ENCODE assay signal across 16 cellular contexts in genomic region chr21:44049606-44050005, GRCh38. TPM values are rescaled to one million over a fixed set of nuclear protein-coding genes. Genes with fewer than 3 reads are reported as not detected.
DNase-seq lines count a peak whose midpoint lies in the region; ATAC-seq lines count a peak whose summit lies in the region.
"Had no signal": no experiment of that assay in that cellular context is flagged by ENCODE, and none has a peak within 500 bp of the region (broad histone marks: within the 10 kb centered on the region; RNA-seq: fewer than 3 reads in every experiment).

No MANE protein-coding gene starts in this region.

- peaks cover 6% of the 10 kb centered on the region for H3K4me1 Mint-ChIP-seq in activated CD4-positive, alpha-beta T cell treated with anti-CD3 and anti-CD28 coated beads for 36 hours
- H3K4me1 Mint-ChIP-seq in activated naive CD8-positive, alpha-beta T cell treated with anti-CD3 and anti-CD28 coated beads, Interleukin-2, amount 50 U/mL, for 24 hours = peaks cover 11% of the 10 kb centered on the region
- peaks cover 25% of the 10 kb centered on the region for H3K4me1 Mint-ChIP-seq in stimulated activated memory B cell treated with anti-CD40 and anti-IgM and Interleukin-4, amounts not matched to agents 10 μg/mL and 1 μg/mL and 100 μg/mL, for 72 hours

- POLR2A ChIA-PET in activated CD4-positive, alpha-beta T cell treated with anti-CD3 and anti-CD28 coated beads for 36 hours (lab: Charles Lee) = no interaction called here

- ATAC-seq in activated CD4-positive, alpha-beta T cell treated with anti-CD3 and anti-CD28 coated beads for 36 hours = peak; percentile 19
- peak; percentile 43 for ATAC-seq in activated naive CD8-positive, alpha-beta T cell treated with anti-CD3 and anti-CD28 coated beads, Interleukin-2, amount 50 U/mL, for 24 hours
- no peak for ATAC-seq in stimulated activated memory B cell treated with anti-CD40 and anti-IgM and Interleukin-4, amounts not matched to agents 10 μg/mL and 1 μg/mL and 100 μg/mL, for 72 hours
- ATAC-seq in stimulated activated naive CD8-positive, alpha-beta T cell treated with anti-CD3 and anti-CD28 coated beads, Interleukin-15, Interleukin-2, amounts not matched to agents 100 U/mL and 50 U/mL, for 24 hours = no peak
- no peak for ATAC-seq in HG03097 (IDR thresholded peaks at IDR 0.05; ENCODE audit: low FRiP score, unreplicated experiment)

- H3K4me3 Mint-ChIP-seq in activated CD4-positive, alpha-beta T cell treated with anti-CD3 and anti-CD28 coated beads for 36 hours = no peak overlapping the region
- no peak overlapping the region for H3K4me3 Mint-ChIP-seq in activated naive CD8-positive, alpha-beta T cell treated with anti-CD3 and anti-CD28 coated beads, Interleukin-2, amount 50 U/mL, for 24 hours
- no peak overlapping the region for H3K4me3 Mint-ChIP-seq in stimulated activated memory B cell treated with anti-CD40 and anti-IgM and Interleukin-4, amounts not matched to agents 10 μg/mL and 1 μg/mL and 100 μg/mL, for 72 hours
- H3K4me3 Mint-ChIP-seq: endodermal cell had no signal

- no peak overlapping the region for H3K27ac Mint-ChIP-seq in activated CD4-positive, alpha-beta T cell treated with anti-CD3 and anti-CD28 coated beads for 36 hours
- H3K27ac Mint-ChIP-seq in activated naive CD8-positive, alpha-beta T cell treated with anti-CD3 and anti-CD28 coated beads, Interleukin-2, amount 50 U/mL, for 24 hours = peak overlapping the region; percentile 11
- H3K27ac Mint-ChIP-seq in stimulated activated memory B cell treated with anti-CD40 and anti-IgM and Interleukin-4, amounts not matched to agents 10 μg/mL and 1 μg/mL and 100 μg/mL, for 72 hours = peak overlapping the region; percentile 6

- no peaks in the 10 kb centered on the region for H3K27me3 Mint-ChIP-seq in activated CD4-positive, alpha-beta T cell treated with anti-CD3 and anti-CD28 coated beads for 36 hours
- no peaks in the 10 kb centered on the region for H3K27me3 Mint-ChIP-seq in activated naive CD8-positive, alpha-beta T cell treated with anti-CD3 and anti-CD28 coated beads, Interleukin-2, amount 50 U/mL, for 24 hours
- H3K27me3 Mint-ChIP-seq in stimulated activated memory B cell treated with anti-CD40 and anti-IgM and Interleukin-4, amounts not matched to agents 10 μg/mL and 1 μg/mL and 100 μg/mL, for 72 hours = no peaks in the 10 kb centered on the region

- CTCF ChIA-PET in activated CD4-positive, alpha-beta T cell treated with anti-CD3 and anti-CD28 coated beads for 36 hours (lab: Charles Lee) = no interaction called here

- no peaks in the 10 kb centered on the region for H3K9me3 Mint-ChIP-seq in activated CD4-positive, alpha-beta T cell treated with anti-CD3 and anti-CD28 coated beads for 36 hours (ENCODE audit: low read depth)
- no peaks in the 10 kb centered on the region for H3K9me3 Mint-ChIP-seq in activated naive CD8-positive, alpha-beta T cell treated with anti-CD3 and anti-CD28 coated beads, Interleukin-2, amount 50 U/mL, for 24 hours
- H3K9me3 Mint-ChIP-seq in stimulated activated memory B cell treated with anti-CD40 and anti-IgM and Interleukin-4, amounts not matched to agents 10 μg/mL and 1 μg/mL and 100 μg/mL, for 72 hours = no peaks in the 10 kb centered on the region
- H3K9me3 Mint-ChIP-seq: endodermal cell had no signal

- intact Hi-C loops in activated CD4-positive, alpha-beta T cell treated with anti-CD3 and anti-CD28 coated beads for 36 hours (cut with DNase I, micrococcal nuclease) = no loop called here

- DNase-seq in activated CD4-positive, alpha-beta T cell treated with anti-CD3 and anti-CD28 coated beads for 36 hours = no peak
- DNase-seq in activated CD4-positive, alpha-beta T cell treated with anti-CD3 and anti-CD28 coated beads for 48 hours = no peak
- DNase-seq in activated naive CD8-positive, alpha-beta T cell treated with anti-CD3 and anti-CD28 coated beads, Interleukin-2, amount 50 U/mL, for 24 hours = no peak
- DNase-seq in kidney glomerular epithelial cell (lab: John Stamatoyannopoulos, UW) = peak; percentile 32
- no peak for DNase-seq in stimulated activated naive CD8-positive, alpha-beta T cell treated with anti-CD3 and anti-CD28 coated beads, Interleukin-15, Interleukin-2, amounts not matched to agents 100 U/mL and 50 U/mL, for 24 hours
- no peak for DNase-seq in UCSD-AML1 (lab: John Stamatoyannopoulos, UW; ENCODE audit: unreplicated experiment)
- DNase-seq: Calu3; endodermal cell; NCI-H1105; sigmoid colon; SJCRH30; stimulated activated CD4-positive, alpha-beta T cell treated with anti-CD3 and anti-CD28 coated beads, Interleukin-4, amount 100 ng/mL, for 24 hours; stimulated activated naive CD4-positive, alpha-beta T cell; WERI-Rb-1 had no signal

- H3K36me3 Mint-ChIP-seq in activated CD4-positive, alpha-beta T cell treated with anti-CD3 and anti-CD28 coated beads for 36 hours (ENCODE audit: low read depth) = peaks cover 20% of the 10 kb centered on the region
- peaks cover 30% of the 10 kb centered on the region for H3K36me3 Mint-ChIP-seq in activated naive CD8-positive, alpha-beta T cell treated with anti-CD3 and anti-CD28 coated beads, Interleukin-2, amount 50 U/mL, for 24 hours (ENCODE audit: low read depth)
- H3K36me3 Mint-ChIP-seq in stimulated activated memory B cell treated with anti-CD40 and anti-IgM and Interleukin-4, amounts not matched to agents 10 μg/mL and 1 μg/mL and 100 μg/mL, for 72 hours = peaks cover 54% of the 10 kb centered on the region

RNA-seq across cellular contexts. Expression of gene TRAPPC10, which starts 37.5 kb away (rescaled TPM):
- total RNA-seq in activated CD4-positive, alpha-beta T cell treated with anti-CD3 and anti-CD28 coated beads for 36 hours = 10 to 100 TPM; 40.2 to 58.7 TPM

RNA-seq across cellular contexts. Expression of gene PWP2, which starts 57.6 kb away (rescaled TPM):
- total RNA-seq in activated CD4-positive, alpha-beta T cell treated with anti-CD3 and anti-CD28 coated beads for 36 hours = 10 to 100 TPM; 28.9 to 54.1 TPM

Comparison
In these comparisons a context has a peak if more than half of its experiments do, and no peak if none do; other contexts are left out.
1. ATAC-seq: peak in activated CD4-positive, alpha-beta T cell treated with anti-CD3 and anti-CD28 coated beads for 36 hours (single experiment) and activated naive CD8-positive, alpha-beta T cell treated with anti-CD3 and anti-CD28 coated beads, Interleukin-2, amount 50 U/mL, for 24 hours (single experiment); none in stimulated activated memory B cell treated with anti-CD40 and anti-IgM and Interleukin-4, amounts not matched to agents 10 μg/mL and 1 μg/mL and 100 μg/mL, for 72 hours (single experiment), stimulated activated naive CD8-positive, alpha-beta T cell treated with anti-CD3 and anti-CD28 coated beads, Interleukin-15, Interleukin-2, amounts not matched to agents 100 U/mL and 50 U/mL, for 24 hours (single experiment) and HG03097 (single experiment).